In the genomic region with DNA sequence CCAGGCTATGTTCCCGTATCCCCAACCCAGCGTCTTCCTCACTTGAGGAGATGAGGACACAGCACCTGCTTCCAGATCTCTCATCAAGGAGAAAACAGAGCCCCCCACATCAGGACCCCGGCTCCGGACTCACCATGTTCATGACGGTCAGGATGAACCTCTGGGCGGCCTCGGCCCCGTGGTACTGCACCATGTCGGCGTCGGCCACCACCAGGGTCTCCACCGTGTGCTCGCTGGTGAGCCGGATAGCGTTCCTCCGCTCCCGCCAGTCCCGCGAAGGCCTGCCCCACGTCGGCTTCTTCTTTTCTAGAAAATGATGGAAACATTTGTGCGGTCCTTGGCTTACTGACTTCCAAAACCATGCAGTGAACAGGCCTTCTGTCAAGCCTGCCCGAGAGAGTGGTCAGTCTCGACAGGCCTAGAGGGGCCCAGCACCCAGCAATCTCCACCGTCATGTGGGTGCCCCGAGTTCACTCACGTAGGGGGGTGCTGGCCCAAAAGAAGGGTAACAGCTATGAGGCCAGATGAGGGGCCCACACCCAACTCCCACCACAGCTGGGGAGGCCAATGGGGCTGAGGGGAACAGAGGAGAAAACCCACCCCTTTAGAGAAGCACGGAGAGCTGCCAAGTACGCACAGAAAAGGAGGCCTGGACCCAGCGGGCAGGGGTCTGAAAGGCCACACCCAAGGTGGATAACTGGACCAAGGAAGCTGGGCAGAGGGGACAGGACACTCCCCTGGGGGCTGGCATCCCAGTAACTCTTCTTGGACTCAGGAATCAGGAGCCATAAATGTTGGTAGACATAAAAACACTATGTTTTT, we compare ENCODE assay signal across 4 cellular contexts.
"Had no signal": no experiment of that assay in that cellular context is flagged by ENCODE, and none has a peak within 500 bp of the region (broad histone marks: within the 10 kb centered on the region; RNA-seq: fewer than 3 reads in every experiment).

No MANE protein-coding gene starts in this region.

- H2AFZ ChIP-seq: GM23338 had no signal

- H3K4me2 ChIP-seq: GM23338 had no signal

- H3K27ac Mint-ChIP-seq: GM23338, H9 had no signal

- H3K9me3 Mint-ChIP-seq: GM23338 had no signal

- H3K4me1 Mint-ChIP-seq: GM23338, H9 had no signal

- DNase-seq: H9, HCEC 1CT, IMR-90 had no signal

- H3K4me3 Mint-ChIP-seq: GM23338, H9 had no signal

- H3K4me3 ChIP-seq: GM23338 had no signal
